ENCODE assay signal across 9 cellular contexts in the genomic region with DNA sequence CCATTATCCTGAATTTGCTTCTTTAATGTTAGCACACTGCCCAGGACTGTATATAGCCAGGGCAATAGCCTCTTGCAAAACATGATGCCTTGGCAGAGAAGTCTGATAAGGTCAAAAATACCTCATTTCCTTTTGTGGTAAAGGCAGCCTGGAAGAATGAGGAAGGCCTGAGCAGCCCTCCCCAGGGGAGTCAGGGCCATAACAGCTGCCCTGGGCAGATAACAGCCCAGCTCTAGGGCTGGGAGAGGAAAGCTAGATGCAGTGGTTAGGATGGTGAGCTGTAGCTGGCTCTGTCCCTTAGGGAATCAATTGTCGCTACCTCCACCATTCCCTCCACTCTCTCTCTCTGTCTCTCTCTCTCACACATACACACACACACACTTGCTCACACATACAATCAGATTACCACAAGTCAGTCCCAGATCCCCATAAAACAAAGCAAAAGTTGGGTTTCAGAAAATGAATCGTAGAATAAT. TPM values are rescaled to one million over a fixed set of nuclear protein-coding genes. Genes with fewer than 3 reads are reported as not detected.
A peak's percentile ranks its signal among the peaks of the same experiment; 100 is the strongest.
DNase-seq lines count a peak whose midpoint lies in the region; ATAC-seq and TF ChIP-seq lines count a peak whose summit lies in the region.
"Had no signal": no experiment of that assay in that cellular context is flagged by ENCODE, and none has a peak within 500 bp of the region (broad histone marks: within the 10 kb centered on the region; RNA-seq: fewer than 3 reads in every experiment).

No MANE protein-coding gene starts in this region.

- no peaks in the 10 kb centered on the region for H3K27me3 ChIP-seq in fibroblast of lung (ENCODE audit: control insufficient read depth, insufficient read depth, low read length)

- DNase-seq in OCI-M2 (lab: John Stamatoyannopoulos, UW; ENCODE audit: unreplicated experiment) (peak; percentile 75), fibroblast of lung (ENCODE audit: low read depth in 2 of 2) (peak; percentile 44 to 65), skeletal muscle cell (ENCODE audit: low read depth) (peak; percentile 43), NCI-H2227 (lab: John Stamatoyannopoulos, UW; ENCODE audit: unreplicated experiment) (no peak), posterior vena cava (ENCODE audit: low spot score) (no peak)
- DNase-seq: NCI-H526 treated with DMSO at 0.1 percent for 48 hours had no signal

- H3K36me3 ChIP-seq in fibroblast of lung (ENCODE audit: control insufficient read depth, insufficient read depth, low read length): no peaks in the 10 kb centered on the region

- peak overlapping the region; percentile 13 for H2AFZ ChIP-seq in fibroblast of lung (ENCODE audit: low read length)

- H3K4me1 ChIP-seq in fibroblast of lung (ENCODE audit: control insufficient read depth, extremely low read depth, insufficient read depth, low read length): no peaks in the 10 kb centered on the region

- no peak overlapping the region for H3K4me2 ChIP-seq in fibroblast of lung (ENCODE audit: extremely low read depth, insufficient read depth, low read length)

- no peaks in the 10 kb centered on the region for H3K9me3 ChIP-seq in fibroblast of lung (ENCODE audit: control insufficient read depth, insufficient read depth, low read depth, low read length)

- H4K20me1 ChIP-seq in fibroblast of lung (ENCODE audit: control insufficient read depth, extremely low read depth, insufficient read depth, low read length): no peaks in the 10 kb centered on the region

- TF ChIP-seq CTCF in fibroblast of lung (conservative IDR thresholded peaks at IDR 0.05 in 1 of 2, IDR thresholded peaks at IDR 0.05 in 1 of 2; ENCODE audit: low read depth in 1 of 2, low read length in 2 of 2): no peak

- H3K9ac ChIP-seq in fibroblast of lung (ENCODE audit: insufficient read depth, low read length): no peak overlapping the region

- intact Hi-C loops in posterior vena cava (cut with DNase I): no loop called here

- H3K4me3 ChIP-seq in fibroblast of lung (replicated peaks in 1 of 4; ENCODE audit: control extremely low read depth in 1 of 4, insufficient read depth in 1 of 4, low read depth in 3 of 4, low read length in 4 of 4) (no peak overlapping the region), skeletal muscle cell (ENCODE audit: low read depth, low read length) (no peak overlapping the region)

- ATAC-seq in GM21423 (IDR thresholded peaks at IDR 0.05; ENCODE audit: unreplicated experiment): peak; percentile 79
- no peak for ATAC-seq in HG03039 (IDR thresholded peaks at IDR 0.05; ENCODE audit: unreplicated experiment)
- no peak for ATAC-seq in HG03469 (IDR thresholded peaks at IDR 0.05; ENCODE audit: unreplicated experiment)

- no peak overlapping the region for H3K27ac ChIP-seq in fibroblast of lung (ENCODE audit: insufficient read depth, low read length)

- H3K79me2 ChIP-seq in fibroblast of lung (ENCODE audit: control insufficient read depth, insufficient read depth, low read length): no peaks in the 10 kb centered on the region

RNA-seq across cellular contexts. Expression of a gene that starts 29.2 kb away (rescaled TPM):
- total RNA-seq in fibroblast of lung: 0.77 and 2.6 TPM in 2 replicates
- polyA plus RNA-seq in fibroblast of lung: 0.64 and 1.1 TPM in 2 replicates
- polyA plus RNA-seq in fibroblast of lung (2012): 0.47 and 0.49 TPM in 2 replicates
- 0.51 TPM in 1 of 2 replicates, not detected in the other for polyA minus RNA-seq in fibroblast of lung (ENCODE audit: low replicate concordance)
- total RNA-seq in posterior vena cava: 1 to 10 TPM; 1.4 to 3.0 TPM

Comparison
In these comparisons a context has a peak if more than half of its experiments do, and no peak if none do; other contexts are left out.
1. DNase-seq: peak in OCI-M2 (single experiment), fibroblast of lung (2 of 2) and skeletal muscle cell (single experiment); none in NCI-H2227 (single experiment) and posterior vena cava (single experiment).